1 cellular context compared by ENCODE assay signal in the genomic region with DNA sequence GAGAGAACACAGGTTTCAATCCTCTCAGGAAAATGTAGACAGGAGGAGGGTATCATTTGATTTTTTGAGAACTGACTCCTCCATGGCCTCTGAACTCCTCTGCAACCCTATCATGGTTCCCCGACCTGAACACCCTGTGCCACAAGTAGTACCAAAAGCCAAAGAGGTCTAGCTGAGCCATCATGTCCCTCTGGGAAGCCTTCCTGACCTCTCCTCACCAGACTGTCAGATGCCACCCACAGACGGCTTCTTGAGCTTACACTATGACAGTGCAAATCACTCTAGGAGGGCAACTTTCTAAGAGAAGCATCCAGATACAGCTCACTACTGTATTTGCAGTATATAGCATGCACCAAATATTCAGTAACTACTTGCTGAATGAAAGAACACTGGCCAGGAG.
TF ChIP-seq lines count a peak whose summit lies in the region.

No MANE protein-coding gene starts in this region.

TF ChIP-seq in GM23338, 12 proteins besides CTCF, POLR2A, EP300 and RAD21:
- no peak for TF ChIP-seq CREB1 (CRISPR knock-in tag; IDR thresholded peaks at IDR 0.05; ENCODE audit: low read depth)
